In the genomic region with DNA sequence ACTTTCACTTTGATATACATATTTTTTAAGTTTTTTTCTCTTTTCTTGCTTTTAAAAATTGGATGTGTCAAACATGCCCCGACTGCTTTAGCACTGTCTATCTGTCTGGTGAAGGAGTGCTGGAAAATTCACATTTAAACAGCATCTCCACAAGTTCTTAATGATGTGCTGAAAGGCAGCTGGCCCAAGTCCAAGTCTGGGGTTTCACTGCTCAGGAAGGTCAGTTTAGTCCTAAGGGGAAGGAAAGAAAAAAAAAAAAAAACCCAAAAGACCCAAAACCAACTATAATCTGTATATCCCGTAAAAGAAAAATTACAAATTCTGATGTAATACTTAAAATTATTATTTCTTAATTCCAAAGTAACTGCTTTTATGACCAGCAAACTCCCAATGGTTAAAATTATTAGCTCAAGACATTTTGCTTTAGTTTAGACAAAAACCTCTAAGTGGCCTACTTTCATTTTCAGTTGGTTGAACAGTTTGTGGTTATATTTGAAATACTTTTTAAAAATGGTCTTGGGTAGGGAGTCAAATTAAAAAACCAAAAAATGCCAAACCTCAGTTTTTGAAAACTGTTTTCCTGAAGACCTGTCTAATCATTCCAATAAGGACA, we compare ENCODE assay signal across 11 cellular contexts.
A peak's percentile ranks its signal among the peaks of the same experiment; 100 is the strongest.
DNase-seq lines count a peak whose midpoint lies in the region; ATAC-seq and TF ChIP-seq lines count a peak whose summit lies in the region.
"Had no signal": no experiment of that assay in that cellular context is flagged by ENCODE, and none has a peak within 500 bp of the region (broad histone marks: within the 10 kb centered on the region; RNA-seq: fewer than 3 reads in every experiment).

No MANE protein-coding gene starts in this region.

- H3K36me3 Mint-ChIP-seq in CD8-positive, alpha-beta memory T cell, result peaks cover 0 to 13% (median 4%) of the 10 kb centered on the region in 3 donors

- no peaks in the 10 kb centered on the region for H3K9me3 Mint-ChIP-seq in CD8-positive, alpha-beta memory T cell

- in situ Hi-C loops in astrocyte of the spinal cord (cut with HindIII; ENCODE audit: low sequenced_read_pairs), result no loop called here

- peaks cover 26% of the 10 kb centered on the region for H3K79me2 ChIP-seq in MM.1S (ENCODE audit: low read length)
- no peaks in the 10 kb centered on the region for H3K79me2 ChIP-seq in osteoblast (ENCODE audit: insufficient read depth, low read length)

- H3K4me2 ChIP-seq in MM.1S (ENCODE audit: low read depth, low read length), result peak overlapping the region; percentile 58
- peak overlapping the region; percentile 73 for H3K4me2 ChIP-seq in osteoblast (ENCODE audit: insufficient read depth, low read length)

- no peak for DNase-seq in CD8-positive, alpha-beta memory T cell
- DNase-seq in MM.1S (peak; percentile 64), astrocyte of the spinal cord (ENCODE audit: low read depth, low spot score) (peak; percentile 68), osteoblast (ENCODE audit: insufficient read length, low spot score, missing footprints) (no peak), colonic mucosa (no peak)
- no peak for DNase-seq in effector CD4-positive, alpha-beta T cell
- DNase-seq: NCI-H1436 treated with DMSO at 0.1 percent for 48 hours had no signal

- peak overlapping the region; percentile 9 for H3K27ac ChIP-seq in CD8-positive, alpha-beta memory T cell (ENCODE audit: low read depth, low read length)
- H3K27ac ChIP-seq in MM.1S (ENCODE audit: low read length) (no peak overlapping the region), osteoblast (ENCODE audit: low read depth, low read length) (no peak overlapping the region), colonic mucosa (no peak overlapping the region)
- H3K27ac ChIP-seq: coronary artery, VCaP had no signal

- H3K9ac ChIP-seq in MM.1S (ENCODE audit: low read length) (no peak overlapping the region), colonic mucosa (ENCODE audit: low read depth in 2 of 2, low read length in 2 of 2) (no peak overlapping the region)

- no peaks in the 10 kb centered on the region for H3K36me3 ChIP-seq in CD8-positive, alpha-beta memory T cell (ENCODE audit: insufficient read depth, low read length)
- H3K36me3 ChIP-seq in MM.1S (replicated peaks; ENCODE audit: insufficient read depth, low read length) (no peaks in the 10 kb centered on the region), osteoblast (ENCODE audit: insufficient read depth, low read length) (no peaks in the 10 kb centered on the region), colonic mucosa (no peaks in the 10 kb centered on the region)

- intact Hi-C loops in colonic mucosa (cut with DNase I), result loop anchor here (10.0 kb wide), 4 partner anchors 252 to 1082 kb away; a partner anchor contains a TSS

- no peak overlapping the region for H2AFZ ChIP-seq in MM.1S (ENCODE audit: low read length)
- H2AFZ ChIP-seq in osteoblast (ENCODE audit: low read length), result no peak overlapping the region

- H3K9me2 ChIP-seq in MM.1S (replicated peaks; ENCODE audit: insufficient read depth, low read length), result no peaks in the 10 kb centered on the region

- CTCF ChIA-PET in CD8-positive, alpha-beta memory T cell (lab: Charles Lee), result interaction anchor here (1.1 to 3.4 kb wide), 4 partner anchors 29 to 742 kb away, joined by 3 to 23 read pairs (median 12); no protein-coding TSS in a partner anchor

- peaks cover 26% of the 10 kb centered on the region for H3F3A ChIP-seq in MM.1S (ENCODE audit: insufficient read depth, low read length)

- H3K27me3 Mint-ChIP-seq in CD8-positive, alpha-beta memory T cell, result peaks cover 0 to 3% of the 10 kb centered on the region in 2 donors

- ATAC-seq in HG03280 (IDR thresholded peaks at IDR 0.05; ENCODE audit: unreplicated experiment) (no peak), GM19455 (IDR thresholded peaks at IDR 0.05; ENCODE audit: unreplicated experiment) (no peak)

- H4K20me1 ChIP-seq in MM.1S (ENCODE audit: insufficient read depth, low read length) (no peaks in the 10 kb centered on the region), osteoblast (ENCODE audit: insufficient read depth, low read length) (no peaks in the 10 kb centered on the region)

- no peaks in the 10 kb centered on the region for H3K27me3 ChIP-seq in CD8-positive, alpha-beta memory T cell (ENCODE audit: insufficient read depth, low read length, poor library complexity, severe bottlenecking)
- H3K27me3 ChIP-seq in MM.1S (replicated peaks; ENCODE audit: insufficient read depth, low read length) (no peaks in the 10 kb centered on the region), osteoblast (ENCODE audit: insufficient read depth, low read length) (no peaks in the 10 kb centered on the region), colonic mucosa (no peaks in the 10 kb centered on the region)

- H3K4me1 Mint-ChIP-seq in CD8-positive, alpha-beta memory T cell, result peaks cover 34 to 54% (median 44%) of the 10 kb centered on the region in 3 donors

- no peaks in the 10 kb centered on the region for H3K9me3 ChIP-seq in CD8-positive, alpha-beta memory T cell (ENCODE audit: low read length)
- H3K9me3 ChIP-seq in MM.1S (replicated peaks; ENCODE audit: insufficient read depth, low read length) (no peaks in the 10 kb centered on the region), osteoblast (ENCODE audit: low read depth, low read length) (no peaks in the 10 kb centered on the region), colonic mucosa (no peaks in the 10 kb centered on the region)

- no peaks in the 10 kb centered on the region for H3K4me1 ChIP-seq in CD8-positive, alpha-beta memory T cell (ENCODE audit: insufficient read depth, low read length)
- H3K4me1 ChIP-seq in MM.1S (ENCODE audit: low read length), result peaks cover 36% of the 10 kb centered on the region
- peaks cover 26% of the 10 kb centered on the region for H3K4me1 ChIP-seq in osteoblast (ENCODE audit: insufficient read depth, low read length)
- H3K4me1 ChIP-seq in colonic mucosa, result no peaks in the 10 kb centered on the region

- no peak overlapping the region for H3K4me3 ChIP-seq in CD8-positive, alpha-beta memory T cell (ENCODE audit: low read length)
- H3K4me3 ChIP-seq in MM.1S (ENCODE audit: low read length) (peak overlapping the region; percentile 24), astrocyte of the spinal cord (ENCODE audit: low read depth, low read length) (no peak overlapping the region), osteoblast (ENCODE audit: insufficient read depth, low read length) (no peak overlapping the region), colonic mucosa (no peak overlapping the region)
- H3K4me3 ChIP-seq: coronary artery had no signal

- H3K27ac Mint-ChIP-seq in CD8-positive, alpha-beta memory T cell, result peak overlapping the region; percentile 69 to 98 (median 89)

- no peak for TF ChIP-seq CTCF in MM.1S (IDR thresholded peaks at IDR 0.05; ENCODE audit: low read length)
- TF ChIP-seq CTCF in astrocyte of the spinal cord (IDR thresholded peaks at IDR 0.05; ENCODE audit: low read depth, low read length), result no peak
- no peak for TF ChIP-seq CTCF in osteoblast (IDR thresholded peaks at IDR 0.05; ENCODE audit: extremely low read depth, low read depth, low read length)
- no peak for TF ChIP-seq CTCF in colonic mucosa (IDR thresholded peaks at IDR 0.05)

- POLR2A ChIA-PET in CD8-positive, alpha-beta memory T cell (lab: Charles Lee), result interaction anchor here (0.7 to 1.9 kb wide), 2 partner anchors 29 to 633 kb away, joined by 3 to 9 read pairs; no protein-coding TSS in a partner anchor

- peak overlapping the region; percentile 38 to 87 (median 76) for H3K4me3 Mint-ChIP-seq in CD8-positive, alpha-beta memory T cell

Comparison
In these comparisons a context has a peak if more than half of its experiments do, and no peak if none do; other contexts are left out.
1. DNase-seq: peak in MM.1S (single experiment) and astrocyte of the spinal cord (single experiment); none in CD8-positive, alpha-beta memory T cell (0 of 5), osteoblast (single experiment), colonic mucosa (single experiment) and effector CD4-positive, alpha-beta T cell (single experiment).